In genomic region chr18:32126538-32126937, GRCh38 we compare ENCODE assay signal across 15 cellular contexts.
"Had no signal": no experiment of that assay in that cellular context is flagged by ENCODE, and none has a peak within 500 bp of the region (broad histone marks: within the 10 kb centered on the region; RNA-seq: fewer than 3 reads in every experiment).

No MANE protein-coding gene starts in this region.

- H3K4me1 Mint-ChIP-seq: naive B cell; stimulated activated naive B cell treated with anti-CD40 and anti-IgM and Interleukin-4, amounts not matched to agents 10 μg/mL and 1 μg/mL and 100 μg/mL, for 72 hours had no signal

- DNase-seq: effector memory CD4-positive, alpha-beta T cell; foreskin fibroblast; head of caudate nucleus; left colon; left ventricle myocardium superior; mesenchymal stem cell; midbrain; naive B cell; sigmoid colon; stimulated activated CD4-positive, alpha-beta T cell treated with anti-CD3 and anti-CD28 coated beads, Interleukin-2, amount 100 ng/mL, for 24 hours; stimulated activated CD4-positive, alpha-beta T cell treated with anti-CD3 and anti-CD28 coated beads, Interleukin-4, amount 100 ng/mL, for 4 hours; stimulated activated naive B cell treated with anti-CD40 and anti-IgM and Interleukin-4, amounts not matched to agents 10 μg/mL and 1 μg/mL and 100 μg/mL, for 72 hours; stimulated activated naive CD8-positive, alpha-beta T cell treated with anti-CD3 and anti-CD28 coated beads, Interleukin-15, amount 100 ng/mL, for 72 hours; transverse colon had no signal

- H3K4me3 Mint-ChIP-seq: naive B cell; stimulated activated naive B cell treated with anti-CD40 and anti-IgM and Interleukin-4, amounts not matched to agents 10 μg/mL and 1 μg/mL and 100 μg/mL, for 72 hours; stimulated activated naive CD8-positive, alpha-beta T cell treated with anti-CD3 and anti-CD28 coated beads, Interleukin-15, amount 100 ng/mL, for 72 hours had no signal

- H3K27ac Mint-ChIP-seq: stimulated activated naive B cell treated with anti-CD40 and anti-IgM and Interleukin-4, amounts not matched to agents 10 μg/mL and 1 μg/mL and 100 μg/mL, for 72 hours had no signal

- FAIRE-seq: endometrium had no signal

- ATAC-seq: left colon; left ventricle myocardium superior; stimulated activated naive B cell treated with anti-CD40 and anti-IgM and Interleukin-4, amounts not matched to agents 10 μg/mL and 1 μg/mL and 100 μg/mL, for 72 hours; stimulated activated naive CD8-positive, alpha-beta T cell treated with anti-CD3 and anti-CD28 coated beads, Interleukin-15, amount 100 ng/mL, for 72 hours had no signal

- H3K9me3 Mint-ChIP-seq: naive B cell; stimulated activated naive B cell treated with anti-CD40 and anti-IgM and Interleukin-4, amounts not matched to agents 10 μg/mL and 1 μg/mL and 100 μg/mL, for 72 hours; stimulated activated naive CD8-positive, alpha-beta T cell treated with anti-CD3 and anti-CD28 coated beads, Interleukin-15, amount 100 ng/mL, for 72 hours had no signal

- H3K27me3 Mint-ChIP-seq: naive B cell; stimulated activated naive B cell treated with anti-CD40 and anti-IgM and Interleukin-4, amounts not matched to agents 10 μg/mL and 1 μg/mL and 100 μg/mL, for 72 hours; stimulated activated naive CD8-positive, alpha-beta T cell treated with anti-CD3 and anti-CD28 coated beads, Interleukin-15, amount 100 ng/mL, for 72 hours had no signal
